ENCODE assay signal across 8 cellular contexts in genomic region chr12:7188557-7189397, GRCh38. TPM values are rescaled to one million over a fixed set of nuclear protein-coding genes. Genes with fewer than 3 reads are reported as not detected.
DNase-seq lines count a peak whose midpoint lies in the region; ATAC-seq lines count a peak whose summit lies in the region.

No MANE protein-coding gene starts in this region.

- H3K27me3 ChIP-seq in neuronal stem cell (ENCODE audit: control insufficient read depth in 3 of 3, insufficient read depth in 3 of 3, low read depth in 1 of 3, low read length in 3 of 3): peaks cover 0 to 6% (median 0%) of the 10 kb centered on the region in 3 experiments

- H2AK5ac ChIP-seq in neuronal stem cell (ENCODE audit: low read depth, low read length): no peak overlapping the region

- H3K4me3 ChIP-seq in neuronal stem cell (ENCODE audit: low read length in 2 of 2): peak overlapping the region; percentile 75 to 91

- H2BK15ac ChIP-seq in neuronal stem cell (ENCODE audit: low read length): no peak overlapping the region

- H3K27ac ChIP-seq in neuronal stem cell (replicated peaks; ENCODE audit: low read length) (peak overlapping the region; percentile 36), substantia nigra (ENCODE audit: low read depth, low read length, poor library complexity, severe bottlenecking) (peak overlapping the region; percentile 93)

- H4K91ac ChIP-seq in neuronal stem cell (ENCODE audit: low read depth, low read length, poor library complexity): no peak overlapping the region

- H2BK120ac ChIP-seq in neuronal stem cell (ENCODE audit: low read depth, low read length): no peak overlapping the region

- H2BK12ac ChIP-seq in neuronal stem cell (ENCODE audit: low read length): no peak overlapping the region

- peak overlapping the region; percentile 64 for H3K14ac ChIP-seq in neuronal stem cell (ENCODE audit: low read length)

- peaks cover 9 to 10% of the 10 kb centered on the region in 2 donors for H3K4me1 ChIP-seq in neuronal stem cell (ENCODE audit: control insufficient read depth in 2 of 2, insufficient read depth in 1 of 2, low read depth in 1 of 2, low read length in 2 of 2)

- H4K8ac ChIP-seq in neuronal stem cell (ENCODE audit: low read depth, low read length): no peak overlapping the region

- H3K4me2 ChIP-seq in neuronal stem cell (ENCODE audit: insufficient read depth, low read length, poor library complexity, severe bottlenecking): peak overlapping the region; percentile 79

- H3K4ac ChIP-seq in neuronal stem cell (ENCODE audit: low read length): no peak overlapping the region

- peak overlapping the region; percentile 87 for H3K18ac ChIP-seq in neuronal stem cell (ENCODE audit: low read length)

- no peaks in the 10 kb centered on the region for H3K9me3 ChIP-seq in neuronal stem cell (replicated peaks in 1 of 2; ENCODE audit: control insufficient read depth in 2 of 2, insufficient read depth in 1 of 2, low read depth in 1 of 2, low read length in 2 of 2)

- no peaks in the 10 kb centered on the region for H3K79me1 ChIP-seq in neuronal stem cell (ENCODE audit: low read depth, low read length)

- WGBS in neuronal stem cell (ENCODE audit: extremely low coverage in 2 of 2, insufficient read length in 2 of 2, insufficient replicate concordance in 1 of 2), 2 donors: no CpG with 5 or more reads among the region's 21 CpGs

- DNase-seq in DMS153 (lab: John Stamatoyannopoulos, UW): peak; percentile 63
- peak; percentile 71 for DNase-seq in KG1 (lab: John Stamatoyannopoulos, UW)
- DNase-seq in SHP77 (lab: John Stamatoyannopoulos, UW): peak; percentile 50 to 68
- peak; percentile 70 for DNase-seq in activated naive CD4-positive, alpha-beta T cell treated with Interleukin-2 at 50 U/mL for 16 hours
- peak; percentile 71 for DNase-seq in germinal center (ENCODE audit: low spot score)
- DNase-seq in neuronal stem cell (ENCODE audit: low spot score): peak; percentile 77
- DNase-seq in substantia nigra (lab: John Stamatoyannopoulos, UW): peak in 45 of 49 donors; percentile 5 to 79 (median 50)

- peak overlapping the region; percentile 73 for H3K9ac ChIP-seq in neuronal stem cell (ENCODE audit: low read depth, low read length, poor library complexity)

- H2BK5ac ChIP-seq in neuronal stem cell (ENCODE audit: low read length): peak overlapping the region; percentile 54

- H2AFZ ChIP-seq in neuronal stem cell (ENCODE audit: low read length): peak overlapping the region; percentile 99

- H3K23ac ChIP-seq in neuronal stem cell (ENCODE audit: low read depth, low read length, poor library complexity): no peak overlapping the region

- H3K36me3 ChIP-seq in neuronal stem cell (replicated peaks in 1 of 2; ENCODE audit: control insufficient read depth in 2 of 2, insufficient read depth in 2 of 2, low read length in 2 of 2): peaks cover 6 to 20% of the 10 kb centered on the region in 2 donors

- ATAC-seq in GM21619 (IDR thresholded peaks at IDR 0.05; ENCODE audit: unreplicated experiment): peak; percentile 32

RNA-seq across cellular contexts. Expression of gene PEX5, which starts 0.7 kb away (rescaled TPM):
- polyA plus RNA-seq in neuronal stem cell (2013, experiment 1 of 2): 21.3 TPM
- polyA plus RNA-seq in neuronal stem cell (2013, experiment 2 of 2): 22.3 TPM

RNA-seq across cellular contexts. Expression of gene CLSTN3, which starts 58.6 kb away (rescaled TPM):
- 26.6 TPM for polyA plus RNA-seq in neuronal stem cell (2013, experiment 1 of 2)
- polyA plus RNA-seq in neuronal stem cell (2013, experiment 2 of 2): 26.6 TPM

Comparison
In these comparisons a context has a peak if more than half of its experiments do, and no peak if none do; other contexts are left out.
1. Peak in every context shown above with its lines: DNase-seq, ATAC-seq, H3K4me3 ChIP-seq and H3K27ac ChIP-seq.